In the genomic region with DNA sequence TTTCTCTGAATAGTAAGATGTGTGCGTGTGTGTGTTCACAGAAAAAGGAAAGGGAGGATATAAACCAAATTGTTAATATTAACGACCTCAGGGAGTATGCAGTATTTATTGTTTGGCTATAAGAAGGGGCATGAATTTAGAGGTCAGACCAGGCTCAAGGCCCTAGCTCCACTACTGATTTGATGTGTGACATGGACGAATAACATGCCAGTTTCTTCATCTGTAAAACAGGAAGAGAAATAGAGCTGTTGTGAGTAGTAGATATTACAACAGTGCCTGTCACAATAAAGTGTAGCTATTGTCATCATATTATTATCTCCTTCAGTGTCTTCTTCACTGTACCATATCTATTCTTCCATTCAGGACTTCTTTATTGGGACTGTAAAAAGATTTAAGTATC, we compare ENCODE assay signal across 1 cellular context.
TF ChIP-seq lines count a peak whose summit lies in the region.

No MANE protein-coding gene starts in this region.

TF ChIP-seq in IMR-90, 13 proteins besides CTCF, POLR2A, EP300 and RAD21:
- no peak for TF ChIP-seq FOS (IDR thresholded peaks at IDR 0.05; ENCODE audit: low read depth, low read length)
- TF ChIP-seq RCOR1 (IDR thresholded peaks at IDR 0.05; ENCODE audit: insufficient replicate concordance, low read length): no peak
- TF ChIP-seq RFX5 (IDR thresholded peaks at IDR 0.05; ENCODE audit: low read depth, low read length): no peak
- TF ChIP-seq BHLHE40 (IDR thresholded peaks at IDR 0.05; ENCODE audit: low read depth, low read length): no peak
- TF ChIP-seq SMC3 (IDR thresholded peaks at IDR 0.05; ENCODE audit: low read depth, low read length): no peak
- no peak for TF ChIP-seq MXI1 (IDR thresholded peaks at IDR 0.05; ENCODE audit: borderline replicate concordance, low read depth, low read length)
- no peak for TF ChIP-seq CHD1 (IDR thresholded peaks at IDR 0.05; ENCODE audit: low read depth, low read length)
